9 cellular contexts compared by ENCODE assay signal in the genomic region with DNA sequence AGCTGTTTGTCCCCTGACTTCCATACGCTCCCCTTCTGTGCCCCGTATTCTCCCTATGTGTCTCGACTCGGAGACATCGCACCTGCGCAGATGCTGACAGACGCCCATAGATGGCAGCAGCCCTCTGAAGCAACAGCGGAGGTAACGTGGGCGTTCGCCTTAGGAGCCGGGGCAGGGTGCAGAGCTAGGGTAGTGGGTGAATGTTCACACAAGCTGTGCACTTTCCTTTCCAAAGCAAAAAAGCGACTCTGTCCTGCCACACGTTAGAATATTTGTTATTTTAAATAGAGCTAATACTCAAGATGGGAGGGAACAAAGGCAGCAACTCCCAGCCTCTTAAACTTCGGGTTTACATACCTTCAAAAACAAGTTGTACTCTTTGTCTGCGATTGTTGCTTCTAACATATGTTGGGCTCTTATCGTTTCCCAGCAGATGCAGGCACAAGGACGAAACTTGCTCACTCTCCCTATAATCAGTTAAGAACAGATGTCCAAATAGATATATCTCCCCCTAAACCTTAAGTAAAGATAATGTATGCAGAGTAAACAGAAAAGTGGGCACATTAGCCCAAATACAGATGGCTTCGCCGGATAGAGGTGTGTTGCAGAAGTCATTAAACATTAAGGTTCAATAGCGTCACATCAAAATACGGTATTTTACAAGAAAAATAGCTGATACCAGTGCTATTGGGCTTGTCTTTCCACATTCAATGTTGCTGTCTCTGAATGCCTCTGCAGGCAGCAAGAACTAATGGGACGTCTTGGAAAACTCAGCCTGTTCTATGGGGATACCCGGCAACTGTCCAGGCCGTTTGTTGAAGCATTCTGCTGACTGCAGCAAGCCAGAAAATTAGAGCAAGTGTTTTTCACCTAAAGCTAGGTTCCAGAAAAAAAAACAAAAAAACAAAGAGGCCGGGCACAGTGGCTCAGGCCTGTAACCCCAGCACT.
DNase-seq lines count a peak whose midpoint lies in the region; ATAC-seq lines count a peak whose summit lies in the region.
"Had no signal": no experiment of that assay in that cellular context is flagged by ENCODE, and none has a peak within 500 bp of the region (broad histone marks: within the 10 kb centered on the region; RNA-seq: fewer than 3 reads in every experiment).

No MANE protein-coding gene starts in this region.

- H3K9me3 Mint-ChIP-seq in activated CD4-positive, alpha-beta T cell treated with anti-CD3 and anti-CD28 coated beads, Interleukin-2, amount 10 ng/mL, durations not matched to agents 7 days and 5 days = no peaks in the 10 kb centered on the region

- CTCF ChIA-PET in activated CD4-positive, alpha-beta T cell treated with anti-CD3 and anti-CD28 coated beads, Interleukin-2, amount 10 ng/mL, durations not matched to agents 7 days and 5 days (lab: Charles Lee) = interaction anchor here (0.5 to 2.0 kb wide), 22 partner anchors 8 to 636 kb away, joined by 3 to 11 read pairs (median 4); no protein-coding TSS in a partner anchor

- peak overlapping the region; percentile 6 for H3K27ac ChIP-seq in cingulate gyrus (ENCODE audit: low read depth, low read length)
- H3K27ac ChIP-seq: thoracic aorta had no signal

- POLR2A ChIA-PET in activated CD4-positive, alpha-beta T cell treated with anti-CD3 and anti-CD28 coated beads, Interleukin-2, amount 10 ng/mL, durations not matched to agents 7 days and 5 days (lab: Charles Lee) = interaction anchor here (0.5 kb wide), 1 partner anchor 8 kb away, joined by 5 read pairs; no protein-coding TSS in a partner anchor

- peak; percentile 50 for DNase-seq in DMS53 (lab: John Stamatoyannopoulos, UW)
- no peak for DNase-seq in DMS53 treated with DMSO at 0.1 percent for 48 hours (lab: John Stamatoyannopoulos, UW; ENCODE audit: unreplicated experiment)
- DNase-seq in NCI-H146 treated with DMSO at 0.1 percent for 48 hours (lab: John Stamatoyannopoulos, UW; ENCODE audit: unreplicated experiment) = peak; percentile 92
- peak; percentile 80 for DNase-seq in activated CD4-positive, alpha-beta T cell treated with anti-CD3 and anti-CD28 coated beads, Interleukin-2, amount 10 ng/mL, durations not matched to agents 7 days and 5 days
- peak; percentile 2 to 25 for DNase-seq in lung microvascular endothelial cell (ENCODE audit: low read depth in 2 of 2)
- DNase-seq in stimulated activated CD8-positive, alpha-beta memory T cell treated with anti-CD3 and anti-CD28 coated beads, Interleukin-15, amount 100 ng/mL, for 24 hours (ENCODE audit: low read depth) = peak; percentile 29

- peaks cover 5% of the 10 kb centered on the region for H3K27me3 Mint-ChIP-seq in activated CD4-positive, alpha-beta T cell treated with anti-CD3 and anti-CD28 coated beads, Interleukin-2, amount 10 ng/mL, durations not matched to agents 7 days and 5 days

- H3K27ac Mint-ChIP-seq in activated CD4-positive, alpha-beta T cell treated with anti-CD3 and anti-CD28 coated beads, Interleukin-2, amount 10 ng/mL, durations not matched to agents 7 days and 5 days = no peak overlapping the region

- peak; percentile 99 for ATAC-seq in HG02623 (IDR thresholded peaks at IDR 0.05; ENCODE audit: unreplicated experiment)

- no peaks in the 10 kb centered on the region for H3K36me3 Mint-ChIP-seq in activated CD4-positive, alpha-beta T cell treated with anti-CD3 and anti-CD28 coated beads, Interleukin-2, amount 10 ng/mL, durations not matched to agents 7 days and 5 days (ENCODE audit: low read depth)

- peaks cover 13% of the 10 kb centered on the region for H3K4me1 Mint-ChIP-seq in activated CD4-positive, alpha-beta T cell treated with anti-CD3 and anti-CD28 coated beads, Interleukin-2, amount 10 ng/mL, durations not matched to agents 7 days and 5 days

- H3K4me3 Mint-ChIP-seq in activated CD4-positive, alpha-beta T cell treated with anti-CD3 and anti-CD28 coated beads, Interleukin-2, amount 10 ng/mL, durations not matched to agents 7 days and 5 days = no peak overlapping the region
